9 cellular contexts compared by ENCODE assay signal in genomic region chr21:16535100-16535418, GRCh38.
DNase-seq lines count a peak whose midpoint lies in the region; ATAC-seq and TF ChIP-seq lines count a peak whose summit lies in the region.
"Had no signal": no experiment of that assay in that cellular context is flagged by ENCODE, and none has a peak within 500 bp of the region (broad histone marks: within the 10 kb centered on the region; RNA-seq: fewer than 3 reads in every experiment).

No MANE protein-coding gene starts in this region.

- no peaks in the 10 kb centered on the region for H3F3A ChIP-seq in neural progenitor cell (ENCODE audit: low read depth)

- H4K20me1 ChIP-seq in neural progenitor cell (ENCODE audit: low read depth) = no peaks in the 10 kb centered on the region

- TF ChIP-seq CTCF in AG10803 (conservative IDR thresholded peaks at IDR 0.05; ENCODE audit: low read length) (no peak), neural progenitor cell (IDR thresholded peaks at IDR 0.05) (no peak)

- ATAC-seq in T-cell (replicated peaks in 1 of 4) = no peak

- H3K27me3 Mint-ChIP-seq in neural progenitor cell (ENCODE audit: insufficient read depth, low read depth) = no peaks in the 10 kb centered on the region
- no peaks in the 10 kb centered on the region for H3K27me3 Mint-ChIP-seq in T-cell
- H3K27me3 Mint-ChIP-seq: activated naive CD8-positive, alpha-beta T cell had no signal

- H3K4me2 ChIP-seq in neural progenitor cell = no peak overlapping the region

- H3K27ac ChIP-seq in esophagus (ENCODE audit: low read depth in 2 of 2, low read length in 1 of 2) (peak overlapping the region; percentile 63 to 88), neural progenitor cell (no peak overlapping the region)

- 22 to 39% methylated on average over 6 of the region's 6 CpGs for WGBS in esophagus, 2 donors

- no peaks in the 10 kb centered on the region for H3K9me3 ChIP-seq in esophagus (ENCODE audit: control insufficient read depth in 2 of 2, insufficient read depth in 1 of 2, low read depth in 1 of 2, low read length in 1 of 2)
- no peaks in the 10 kb centered on the region for H3K9me3 ChIP-seq in neural progenitor cell (ENCODE audit: low read depth)

- CTCF ChIA-PET in T-cell (lab: Charles Lee) = no interaction called here

- no peak overlapping the region for H3K9ac ChIP-seq in neural progenitor cell

- H3K4me1 Mint-ChIP-seq in neural progenitor cell (peaks cover 23% of the 10 kb centered on the region), T-cell (no peaks in the 10 kb centered on the region)

- H3K9me3 Mint-ChIP-seq in neural progenitor cell (peaks cover 16% of the 10 kb centered on the region), T-cell (peaks cover 0 to 19% (median 2%) of the 10 kb centered on the region in 3 donors)

- H3K4me3 ChIP-seq in AG10803 (ENCODE audit: low read length) (peak overlapping the region; percentile 57), esophagus (ENCODE audit: low read depth in 1 of 2, low read length in 2 of 2) (peak overlapping the region in 1 of 2 donors; percentile 46), neural progenitor cell (no peak overlapping the region)

- H3K4me1 ChIP-seq in esophagus (ENCODE audit: control insufficient read depth in 2 of 2, insufficient read depth in 2 of 2, low read length in 1 of 2) = peaks cover 2% of the 10 kb centered on the region in 2 donors
- peaks cover 8% of the 10 kb centered on the region for H3K4me1 ChIP-seq in neural progenitor cell

- H2AFZ ChIP-seq in neural progenitor cell (replicated peaks) = peak overlapping the region; percentile 64

- DNase-seq in AG10803 (ENCODE audit: low read depth) (peak; percentile 83), NCI-H524 (lab: John Stamatoyannopoulos, UW) (peak; percentile 47 to 81), neural progenitor cell (ENCODE audit: low spot score) (peak; percentile 8), T-helper 9 cell (no peak), 8988T (no peak), T-cell (no peak)
- no peak for DNase-seq in activated CD8-positive, alpha-beta memory T cell treated with anti-CD3 and anti-CD28 coated beads for 24 hours

- H3K36me3 ChIP-seq in esophagus (ENCODE audit: control insufficient read depth in 2 of 2, insufficient read depth in 2 of 2, low read length in 1 of 2) (no peaks in the 10 kb centered on the region), neural progenitor cell (no peaks in the 10 kb centered on the region)

- H3K27ac Mint-ChIP-seq in neural progenitor cell (no peak overlapping the region), T-cell (no peak overlapping the region)
- H3K27ac Mint-ChIP-seq: activated naive CD8-positive, alpha-beta T cell had no signal

- H3K79me2 ChIP-seq in neural progenitor cell (ENCODE audit: low read depth) = no peaks in the 10 kb centered on the region

- no peak overlapping the region for H3K4me3 Mint-ChIP-seq in neural progenitor cell
- H3K4me3 Mint-ChIP-seq in T-cell = no peak overlapping the region
- H3K4me3 Mint-ChIP-seq: activated naive CD8-positive, alpha-beta T cell had no signal

- POLR2A ChIA-PET in T-cell (lab: Charles Lee) = no interaction called here

- H3K27me3 ChIP-seq in esophagus (ENCODE audit: control insufficient read depth in 1 of 2, insufficient read depth in 2 of 2, low read length in 2 of 2) = no peaks in the 10 kb centered on the region
- no peaks in the 10 kb centered on the region for H3K27me3 ChIP-seq in neural progenitor cell

- H3K36me3 Mint-ChIP-seq in neural progenitor cell = peaks cover 15% of the 10 kb centered on the region
- H3K36me3 Mint-ChIP-seq in T-cell = no peaks in the 10 kb centered on the region
- H3K36me3 Mint-ChIP-seq: activated naive CD8-positive, alpha-beta T cell had no signal

Comparison
In these comparisons a context has a peak if more than half of its experiments do, and no peak if none do; other contexts are left out.
1. DNase-seq: peak in AG10803 (single experiment), NCI-H524 (2 of 2) and neural progenitor cell (single experiment); none in T-helper 9 cell (single experiment), 8988T (single experiment), T-cell (0 of 34) and activated CD8-positive, alpha-beta memory T cell treated with anti-CD3 and anti-CD28 coated beads for 24 hours (single experiment).